ENCODE assay signal across 26 cellular contexts in the genomic region with DNA sequence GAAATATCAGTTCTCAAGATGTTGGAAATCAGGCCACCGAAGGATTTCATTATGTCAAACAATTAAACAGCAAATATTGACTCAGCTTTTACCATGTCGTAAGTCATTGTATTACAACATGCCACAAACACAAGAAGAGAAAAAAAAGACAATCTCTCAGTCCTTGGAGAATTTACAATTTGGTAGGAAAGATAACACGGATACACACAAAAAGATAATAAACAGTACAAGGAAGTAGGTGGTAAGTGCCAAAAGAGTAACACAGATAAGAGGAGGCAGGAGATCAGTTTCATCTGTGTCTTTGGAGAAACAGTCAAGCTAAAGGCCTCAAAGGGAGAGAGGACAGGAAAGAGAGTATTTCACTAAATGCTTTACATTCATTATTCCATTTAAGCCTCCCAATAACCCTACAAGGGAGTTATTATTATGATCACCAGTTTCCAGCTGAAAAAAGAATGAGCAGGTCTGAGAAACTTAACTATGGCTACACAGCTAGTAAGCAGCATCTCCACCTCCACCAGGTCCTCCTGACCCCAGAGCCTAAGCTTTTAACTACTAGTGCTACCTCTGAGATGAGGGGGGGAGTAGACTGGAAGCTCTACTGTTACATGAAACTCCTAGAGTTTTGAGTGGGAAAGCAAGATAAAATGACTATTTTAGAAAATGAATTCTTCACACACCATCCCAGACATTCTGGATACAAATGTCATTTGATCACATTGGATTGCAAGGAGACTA. TPM values are rescaled to one million over a fixed set of nuclear protein-coding genes. Genes with fewer than 3 reads are reported as not detected.
DNase-seq lines count a peak whose midpoint lies in the region; ATAC-seq, FAIRE-seq and TF ChIP-seq lines count a peak whose summit lies in the region.
"Had no signal": no experiment of that assay in that cellular context is flagged by ENCODE, and none has a peak within 500 bp of the region (broad histone marks: within the 10 kb centered on the region; RNA-seq: fewer than 3 reads in every experiment).

No MANE protein-coding gene starts in this region.

- H3K4me1 ChIP-seq in Caco-2: peaks cover 10% of the 10 kb centered on the region
- H3K4me1 ChIP-seq: SJSA1 had no signal

- no peak for ATAC-seq in GM18909 (IDR thresholded peaks at IDR 0.05; ENCODE audit: poor library complexity, unreplicated experiment)
- ATAC-seq: heart left ventricle; left cardiac atrium; natural killer cell; stimulated activated naive B cell treated with anti-CD40 and anti-IgM and Interleukin-4, amounts not matched to agents 10 μg/mL and 1 μg/mL and 100 μg/mL, for 72 hours had no signal

- CTCF ChIA-PET in Caco-2 (lab: Charles Lee): interaction anchor here (1.0 kb wide), 1 partner anchor 14 kb away, joined by 5 read pairs; a partner anchor contains a TSS

- FAIRE-seq in bronchial epithelial cell (lab: Jason Lieb, UNC): no peak
- FAIRE-seq: endometrium, urothelium cell line had no signal

- H3K36me3 ChIP-seq in Caco-2 (ENCODE audit: control insufficient read depth, insufficient read depth, low read length) (no peaks in the 10 kb centered on the region), bronchial epithelial cell (ENCODE audit: control insufficient read depth, insufficient read depth, low read length) (no peaks in the 10 kb centered on the region)
- H3K36me3 ChIP-seq: BLaER1 treated with 17β-estradiol and CSF1 and Interleukin-3, amounts not matched to agents 10 nM and 100 nM; heart left ventricle; SJSA1 had no signal

- intact Hi-C loops in Caco-2 (cut with micrococcal nuclease; ENCODE audit: unreplicated experiment): no loop called here

- no peaks in the 10 kb centered on the region for H3K36me3 Mint-ChIP-seq in Caco-2 (ENCODE audit: insufficient read depth, unreplicated experiment)
- H3K36me3 Mint-ChIP-seq: natural killer cell; stimulated activated naive B cell treated with anti-CD40 and anti-IgM and Interleukin-4, amounts not matched to agents 10 μg/mL and 1 μg/mL and 100 μg/mL, for 72 hours had no signal

- TF ChIP-seq CTCF in Caco-2 (IDR thresholded peaks at IDR 0.05; ENCODE audit: insufficient read depth in 1 of 2, low read depth in 1 of 2, low read length in 1 of 2, severe bottlenecking in 1 of 2, unreplicated experiment in 1 of 2) (no peak), bronchial epithelial cell (IDR thresholded peaks at IDR 0.05; ENCODE audit: insufficient read depth, low read length, severe bottlenecking) (no peak)

- no peak overlapping the region for H3K4me3 Mint-ChIP-seq in Caco-2 (ENCODE audit: unreplicated experiment)
- H3K4me3 Mint-ChIP-seq: natural killer cell; stimulated activated naive B cell treated with anti-CD40 and anti-IgM and Interleukin-4, amounts not matched to agents 10 μg/mL and 1 μg/mL and 100 μg/mL, for 72 hours had no signal

- H3K27me3 ChIP-seq in Caco-2 (replicated peaks; ENCODE audit: control insufficient read depth, insufficient read depth, low read length): no peaks in the 10 kb centered on the region
- H3K27me3 ChIP-seq in bronchial epithelial cell (ENCODE audit: control insufficient read depth, insufficient read depth, low read length): no peaks in the 10 kb centered on the region
- H3K27me3 ChIP-seq: BLaER1 treated with 17β-estradiol and CSF1 and Interleukin-3, amounts not matched to agents 10 nM and 100 nM; heart left ventricle; SJSA1 had no signal

- BruUV-seq in Caco-2 (replicated peaks; lab: Mats Ljungman, UMichigan): no TSS peak

- POLR2A ChIA-PET in Caco-2 (lab: Charles Lee): interaction anchor here (1.5 kb wide), 1 partner anchor 14 kb away, joined by 5 read pairs; a partner anchor contains a TSS

- DNase-seq in Caco-2 (peak in 1 of 2 experiments; percentile 34), NCI-H1436 treated with DMSO at 0.1 percent for 48 hours (lab: John Stamatoyannopoulos, UW) (peak; percentile 45), bronchial epithelial cell (ENCODE audit: low read depth) (peak; percentile 49), left kidney (ENCODE audit: low read depth, low spot score) (peak; percentile 15), activated gamma-delta T cell (lab: John Stamatoyannopoulos, UW) (no peak), cerebellum (ENCODE audit: low spot score) (no peak)
- DNase-seq: activated CD4-positive, alpha-beta T cell treated with anti-CD3 and anti-CD28 coated beads for 48 hours; activated naive CD4-positive, alpha-beta T cell treated with Interleukin-2 at 50 U/mL for 16 hours; activated T-cell treated with anti-CD3 and anti-CD28 coated beads, Interleukin-2, amount 50 U/mL, for 48 hours; amniotic stem cell; EL; heart left ventricle; IMR-90; left cardiac atrium; mesenchymal stem cell; natural killer cell; NCI-H1417 treated with DMSO at 0.1 percent for 48 hours; NCI-H510A; stimulated activated CD4-positive, alpha-beta T cell treated with anti-CD3 and anti-CD28 coated beads, Interleukin-12 subunit alpha, Interleukin-12 subunit beta, amount 100 ng/mL, for 4 hours; stimulated activated CD4-positive, alpha-beta T cell treated with anti-CD3 and anti-CD28 coated beads, Interleukin-4, amount 100 ng/mL, for 24 hours; stimulated activated naive B cell treated with anti-CD40 and anti-IgM and Interleukin-4, amounts not matched to agents 10 μg/mL and 1 μg/mL and 100 μg/mL, for 72 hours had no signal

- H3K27me3 Mint-ChIP-seq in Caco-2 (ENCODE audit: insufficient read depth, unreplicated experiment): peaks cover 3% of the 10 kb centered on the region
- H3K27me3 Mint-ChIP-seq: stimulated activated naive B cell treated with anti-CD40 and anti-IgM and Interleukin-4, amounts not matched to agents 10 μg/mL and 1 μg/mL and 100 μg/mL, for 72 hours had no signal

- H3K4me3 ChIP-seq in Caco-2 (ENCODE audit: low read depth, low read length) (no peak overlapping the region), bronchial epithelial cell (ENCODE audit: low read depth, low read length) (no peak overlapping the region)
- H3K4me3 ChIP-seq: BLaER1 treated with 17β-estradiol and CSF1 and Interleukin-3, amounts not matched to agents 10 nM and 100 nM; heart left ventricle; SJSA1 had no signal

- H3K4me1 Mint-ChIP-seq in Caco-2 (ENCODE audit: low read depth, unreplicated experiment): peaks cover 12% of the 10 kb centered on the region

- peaks cover 20% of the 10 kb centered on the region for H3K9me3 Mint-ChIP-seq in Caco-2 (ENCODE audit: unreplicated experiment)
- H3K9me3 Mint-ChIP-seq: natural killer cell; stimulated activated naive B cell treated with anti-CD40 and anti-IgM and Interleukin-4, amounts not matched to agents 10 μg/mL and 1 μg/mL and 100 μg/mL, for 72 hours had no signal

- H3K9me3 ChIP-seq in Caco-2: peaks cover 4% of the 10 kb centered on the region; the same call in 1 of the 2 replicates
- H3K9me3 ChIP-seq: heart left ventricle, SJSA1 had no signal

- H3K27ac Mint-ChIP-seq in Caco-2 (ENCODE audit: unreplicated experiment): peak overlapping the region; percentile 1
- H3K27ac Mint-ChIP-seq: natural killer cell; stimulated activated naive B cell treated with anti-CD40 and anti-IgM and Interleukin-4, amounts not matched to agents 10 μg/mL and 1 μg/mL and 100 μg/mL, for 72 hours had no signal

RNA-seq across cellular contexts. Expression of a gene that starts 13.9 kb away (rescaled TPM):
- total RNA-seq in Caco-2 (2022): 50.7 and 54.2 TPM in 2 replicates
- total RNA-seq in bronchial epithelial cell: 81.6 and 83.1 TPM in 2 replicates
- 20.4 TPM for total RNA-seq in cerebellum

Comparison
In these comparisons a context has a peak if more than half of its experiments do, and no peak if none do; other contexts are left out.
1. DNase-seq: peak in NCI-H1436 treated with DMSO at 0.1 percent for 48 hours (single experiment), bronchial epithelial cell (single experiment) and left kidney (single experiment); none in activated gamma-delta T cell (single experiment) and cerebellum (single experiment).